In genomic region chr4:113591982-113592381, GRCh38 we compare ENCODE assay signal across 17 cellular contexts.
A peak's percentile ranks its signal among the peaks of the same experiment; 100 is the strongest.
DNase-seq lines count a peak whose midpoint lies in the region; ATAC-seq and TF ChIP-seq lines count a peak whose summit lies in the region.
"Had no signal": no experiment of that assay in that cellular context is flagged by ENCODE, and none has a peak within 500 bp of the region (broad histone marks: within the 10 kb centered on the region; RNA-seq: fewer than 3 reads in every experiment).

No MANE protein-coding gene starts in this region.

- H3K9me3 ChIP-seq in lower lobe of right lung = no peaks in the 10 kb centered on the region
- H3K9me3 ChIP-seq in WERI-Rb-1 (ENCODE audit: severe bottlenecking) = no peaks in the 10 kb centered on the region
- H3K9me3 ChIP-seq: uterus had no signal

- H3K4me3 ChIP-seq in astrocyte of the spinal cord (ENCODE audit: low read depth, low read length) = no peak overlapping the region
- no peak overlapping the region for H3K4me3 ChIP-seq in lower lobe of right lung
- H3K4me3 ChIP-seq in WERI-Rb-1 (ENCODE audit: low read depth, low read length) = no peak overlapping the region
- H3K4me3 ChIP-seq: uterus had no signal

- no peaks in the 10 kb centered on the region for H3K36me3 ChIP-seq in lower lobe of right lung
- no peaks in the 10 kb centered on the region; the same call in 1 of the 2 replicates for H3K36me3 ChIP-seq in WERI-Rb-1
- H3K36me3 ChIP-seq: uterus had no signal

- H3K4me1 ChIP-seq in lower lobe of right lung = no peaks in the 10 kb centered on the region
- H3K4me1 ChIP-seq: uterus had no signal

- DNase-seq in AG08395 (ENCODE audit: low spot score) (peak; percentile 13), HT1080 (ENCODE audit: low read depth) (peak; percentile 47), astrocyte of the spinal cord (ENCODE audit: low read depth, low spot score) (peak; percentile 58), lower lobe of right lung (no peak), DMS 273 (lab: John Stamatoyannopoulos, UW; ENCODE audit: unreplicated experiment) (no peak), WERI-Rb-1 (no peak), omental fat pad (ENCODE audit: low spot score) (no peak)
- DNase-seq: activated CD8-positive, alpha-beta T cell treated with anti-CD3 and anti-CD28 coated beads for 36 hours; anterior cingulate cortex; NCI-H1694; NCI-H510A; stimulated activated CD4-positive, alpha-beta T cell treated with anti-CD3 and anti-CD28 coated beads, Interleukin-12 subunit alpha, Interleukin-12 subunit beta, amount 100 ng/mL, for 4 hours; stimulated activated naive CD4-positive, alpha-beta T cell treated with Interleukin-2 at 50 U/mL for 16 hours; SW 1271; uterus had no signal

- peak; percentile 29 to 60 for ATAC-seq in lower lobe of right lung
- no peak for ATAC-seq in GM21367 (IDR thresholded peaks at IDR 0.05; ENCODE audit: unreplicated experiment)
- no peak for ATAC-seq in omental fat pad (ENCODE audit: low FRiP score)
- ATAC-seq: activated CD8-positive, alpha-beta T cell treated with anti-CD3 and anti-CD28 coated beads for 36 hours had no signal

- TF ChIP-seq CTCF in astrocyte of the spinal cord (IDR thresholded peaks at IDR 0.05; ENCODE audit: low read depth, low read length) = no peak
- TF ChIP-seq CTCF in lower lobe of right lung (IDR thresholded peaks at IDR 0.05) = no peak
- no peak for TF ChIP-seq CTCF in WERI-Rb-1 (IDR thresholded peaks at IDR 0.05; ENCODE audit: low read depth, low read length)
- TF ChIP-seq CTCF in omental fat pad (IDR thresholded peaks at IDR 0.05) = no peak

- H3K27me3 ChIP-seq in lower lobe of right lung (ENCODE audit: low read depth) (no peaks in the 10 kb centered on the region), WERI-Rb-1 (ENCODE audit: insufficient read depth, low read depth, severe bottlenecking) (no peaks in the 10 kb centered on the region)
- H3K27me3 ChIP-seq: uterus had no signal

- in situ Hi-C loops in astrocyte of the spinal cord (cut with HindIII; ENCODE audit: low sequenced_read_pairs) = no loop called here

- intact Hi-C loops in lower lobe of right lung (cut with DNase I) = no loop called here

- H3K27ac ChIP-seq in lower lobe of right lung (no peak overlapping the region), WERI-Rb-1 (no peak overlapping the region)
- H3K27ac ChIP-seq: epithelial cell of prostate, uterus had no signal

Comparison
In these comparisons a context has a peak if more than half of its experiments do, and no peak if none do; other contexts are left out.
1. DNase-seq: peak in AG08395 (single experiment), HT1080 (single experiment) and astrocyte of the spinal cord (single experiment); none in lower lobe of right lung (single experiment), DMS 273 (single experiment), WERI-Rb-1 (single experiment) and omental fat pad (single experiment).
2. ATAC-seq: peak in lower lobe of right lung (2 of 2); none in GM21367 (single experiment) and omental fat pad (single experiment).